Comparison of ENCODE assay signal across 8 cellular contexts in genomic region chr9:134068742-134069535, GRCh38. TPM values are rescaled to one million over a fixed set of nuclear protein-coding genes. Genes with fewer than 3 reads are reported as not detected.
DNase-seq lines count a peak whose midpoint lies in the region; ATAC-seq and TF ChIP-seq lines count a peak whose summit lies in the region.

No MANE protein-coding gene starts in this region.

- peak overlapping the region; percentile 86 for H3K4me3 Mint-ChIP-seq in natural killer cell

- H3K4me1 Mint-ChIP-seq in natural killer cell, result peaks cover 13 to 25% of the 10 kb centered on the region in 2 donors

- peaks cover 21% of the 10 kb centered on the region for H3K79me2 ChIP-seq in MM.1S (ENCODE audit: low read length)

- H3K27ac Mint-ChIP-seq in natural killer cell, result peak overlapping the region; percentile 86 to 87

- H3K9ac ChIP-seq in MM.1S (ENCODE audit: low read length), result peak overlapping the region; percentile 31; the same call in 1 of the 2 replicates

- H3K4me1 ChIP-seq in MM.1S (ENCODE audit: low read length), result peaks cover 6% of the 10 kb centered on the region; the same call in 1 of the 2 replicates

- H3K4me3 ChIP-seq in MM.1S (ENCODE audit: low read length) (peak overlapping the region; percentile 68), dorsolateral prefrontal cortex (peak overlapping the region; percentile 56 to 98 (median 82))

- TF ChIP-seq CTCF in MM.1S (IDR thresholded peaks at IDR 0.05; ENCODE audit: low read length), result no peak
- peak in 1 of 56 donors; percentile 8 for TF ChIP-seq CTCF in dorsolateral prefrontal cortex (IDR thresholded peaks at IDR 0.05 in 54 of 56, conservative IDR thresholded peaks at IDR 0.05 in 2 of 56; ENCODE audit: low read depth in 1 of 56, partially characterized antibody in 56 of 56)
- no peak for TF ChIP-seq CTCF in natural killer cell (IDR thresholded peaks at IDR 0.05)

- H3K4me2 ChIP-seq in MM.1S (ENCODE audit: low read depth, low read length), result peak overlapping the region; percentile 92

- intact Hi-C loops in dorsolateral prefrontal cortex (cut with DNase I), result loop anchor here (1.0 to 10.0 kb wide), 7 partner anchors 44 to 376 kb away; partner anchors contain the start of genes WDR5 (in 2 of the 2), BRD3OS (in 1 of the 2), RNU6ATAC (in 1 of the 2) and RXRA (in 1 of the 2)
- intact Hi-C loops in natural killer cell (cut with micrococcal nuclease), result loop anchor here (1.0 to 10.0 kb wide), 3 partner anchors 44 to 924 kb away; partner anchors contain the start of genes BRD3OS and RNU6ATAC

- no peaks in the 10 kb centered on the region for H3K9me2 ChIP-seq in MM.1S (replicated peaks; ENCODE audit: insufficient read depth, low read length)

- H3K9me3 Mint-ChIP-seq in natural killer cell, result no peaks in the 10 kb centered on the region

- peaks cover 8 to 15% of the 10 kb centered on the region in 2 donors for H3K27me3 Mint-ChIP-seq in natural killer cell (ENCODE audit: low read depth in 2 of 2)

- ATAC-seq in natural killer cell, result peak; percentile 0 to 5 (median 5)
- no peak for ATAC-seq in GM18909 (IDR thresholded peaks at IDR 0.05; ENCODE audit: poor library complexity, unreplicated experiment)
- ATAC-seq in GM21515 (IDR thresholded peaks at IDR 0.05; ENCODE audit: unreplicated experiment), result no peak

- peaks cover 48% of the 10 kb centered on the region for H3K27me3 ChIP-seq in MM.1S (replicated peaks; ENCODE audit: insufficient read depth, low read length)
- no peaks in the 10 kb centered on the region for H3K27me3 ChIP-seq in dorsolateral prefrontal cortex

- H3K36me3 Mint-ChIP-seq in natural killer cell, result no peaks in the 10 kb centered on the region

- H3K36me3 ChIP-seq in MM.1S (replicated peaks; ENCODE audit: insufficient read depth, low read length), result no peaks in the 10 kb centered on the region

- DNase-seq in EH (ENCODE audit: low read depth) (peak; percentile 7), MM.1S (no peak), dorsolateral prefrontal cortex (no peak), natural killer cell (no peak), NK-92 (lab: John Stamatoyannopoulos, UW; ENCODE audit: unreplicated experiment) (no peak), COLO829 (ENCODE audit: low spot score) (no peak)

- no peaks in the 10 kb centered on the region for H3F3A ChIP-seq in MM.1S (ENCODE audit: insufficient read depth, low read length)

- H3K9me3 ChIP-seq in MM.1S (replicated peaks; ENCODE audit: insufficient read depth, low read length), result no peaks in the 10 kb centered on the region

- no peak overlapping the region for H3K27ac ChIP-seq in MM.1S (ENCODE audit: low read length)
- H3K27ac ChIP-seq in dorsolateral prefrontal cortex, result peak overlapping the region in 53 of 59 donors; percentile 72 to 100 (median 98)

- no peaks in the 10 kb centered on the region for H4K20me1 ChIP-seq in MM.1S (ENCODE audit: insufficient read depth, low read length)

- peak overlapping the region; percentile 93 for H2AFZ ChIP-seq in MM.1S (ENCODE audit: low read length)

RNA-seq across cellular contexts. Expression of gene BRD3, which starts 1.1 kb away (rescaled TPM):
- total RNA-seq in dorsolateral prefrontal cortex, result 10 to 100 TPM; 28.4 to 69.2 (median 48.5) TPM
- 10 to 100 TPM; 52.8 to 63.0 (median 52.8) TPM for total RNA-seq in natural killer cell

RNA-seq across cellular contexts. Expression of gene BRD3OS, which starts 43.7 kb away (rescaled TPM):
- total RNA-seq in dorsolateral prefrontal cortex (10 to 100 TPM; 22.2 to 73.3 (median 53.2) TPM), natural killer cell (1 to 10 TPM; 5.5 to 6.8 (median 6.5) TPM)

Comparison
In these comparisons a context has a peak if more than half of its experiments do, and no peak if none do; other contexts are left out.
1. ATAC-seq: peak in natural killer cell (3 of 3); none in GM18909 (single experiment) and GM21515 (single experiment).